Comparison of ENCODE assay signal across 24 cellular contexts in genomic region chr9:16499866-16500265, GRCh38.
DNase-seq lines count a peak whose midpoint lies in the region; ATAC-seq, FAIRE-seq and TF ChIP-seq lines count a peak whose summit lies in the region.
"Had no signal": no experiment of that assay in that cellular context is flagged by ENCODE, and none has a peak within 500 bp of the region (broad histone marks: within the 10 kb centered on the region; RNA-seq: fewer than 3 reads in every experiment).

No MANE protein-coding gene starts in this region.

- no peak overlapping the region for H3K9ac ChIP-seq in keratinocyte (ENCODE audit: control insufficient read depth, extremely low read depth, insufficient read depth, low read length)
- H3K9ac ChIP-seq: BLaER1 treated with 17β-estradiol and CSF1 and Interleukin-3, amounts not matched to agents 10 nM and 100 nM had no signal

- H3K79me2 ChIP-seq in ACC112 (ENCODE audit: control insufficient read depth, insufficient read depth, low read length, unreplicated experiment) (peaks cover 6% of the 10 kb centered on the region), keratinocyte (ENCODE audit: control insufficient read depth, insufficient read depth, low read length) (no peaks in the 10 kb centered on the region)

- no peaks in the 10 kb centered on the region for H4K20me1 ChIP-seq in keratinocyte (ENCODE audit: control insufficient read depth, extremely low read depth, insufficient read depth, low read length)
- H4K20me1 ChIP-seq: BLaER1 treated with 17β-estradiol and CSF1 and Interleukin-3, amounts not matched to agents 10 nM and 100 nM had no signal

- H3K27ac Mint-ChIP-seq in HFFc6 = peak overlapping the region; percentile 31
- H3K27ac Mint-ChIP-seq in stimulated activated naive CD8-positive, alpha-beta T cell treated with anti-CD3 and anti-CD28 coated beads, Interleukin-15, amount 100 ng/mL, for 72 hours = no peak overlapping the region
- H3K27ac Mint-ChIP-seq: CD8-positive, alpha-beta T cell had no signal

- peaks cover 14% of the 10 kb centered on the region; the same call in 1 of the 2 replicates for H3K36me3 Mint-ChIP-seq in HFFc6 (ENCODE audit: low read depth)
- H3K36me3 Mint-ChIP-seq: CD8-positive, alpha-beta T cell had no signal

- DNase-seq in HFFc6 = no peak
- DNase-seq in amniotic epithelial cell (ENCODE audit: low read depth) = peak; percentile 65
- DNase-seq in keratinocyte (ENCODE audit: low read depth, low spot score) = no peak
- DNase-seq in stimulated activated naive CD8-positive, alpha-beta T cell treated with anti-CD3 and anti-CD28 coated beads, Interleukin-15, amount 100 ng/mL, for 72 hours = no peak
- DNase-seq in activated T-cell treated with anti-CD3 and anti-CD28 coated beads, Interleukin-2, amount 50 U/mL, for 48 hours = no peak
- DNase-seq in COLO829 (ENCODE audit: low spot score) = no peak
- DNase-seq: CD8-positive, alpha-beta T cell; DND-41; H7; Kasumi-1; MV-4-11; NCI-H1436 treated with DMSO at 0.1 percent for 48 hours; NCI-H187 treated with DMSO at 0.1 percent for 48 hours; NCI-H2171 treated with DMSO at 0.1 percent for 48 hours; NCI-H524 treated with DMSO at 0.1 percent for 48 hours; NCI-H82; RPMI8226; SHP77 had no signal

- H3K4me3 Mint-ChIP-seq in HFFc6 = no peak overlapping the region
- no peak overlapping the region for H3K4me3 Mint-ChIP-seq in stimulated activated naive CD8-positive, alpha-beta T cell treated with anti-CD3 and anti-CD28 coated beads, Interleukin-15, amount 100 ng/mL, for 72 hours
- H3K4me3 Mint-ChIP-seq: CD8-positive, alpha-beta T cell had no signal

- dilution Hi-C loops in keratinocyte (cut with MboI; ENCODE audit: extremely low pct_ligation_motif_present, low sequenced_read_pairs) = no loop called here

- H3K27me3 Mint-ChIP-seq in HFFc6 (ENCODE audit: insufficient read depth) = peaks cover 2% of the 10 kb centered on the region; the same call in 1 of the 2 replicates
- no peaks in the 10 kb centered on the region for H3K27me3 Mint-ChIP-seq in stimulated activated naive CD8-positive, alpha-beta T cell treated with anti-CD3 and anti-CD28 coated beads, Interleukin-15, amount 100 ng/mL, for 72 hours

- H2AFZ ChIP-seq in ACC112 (ENCODE audit: low read length, unreplicated experiment) (no peak overlapping the region), keratinocyte (ENCODE audit: control insufficient read depth, low read length) (peak overlapping the region; percentile 60)

- no peak for ATAC-seq in HG02852 (IDR thresholded peaks at IDR 0.05; ENCODE audit: unreplicated experiment)
- no peak for ATAC-seq in stimulated activated naive CD8-positive, alpha-beta T cell treated with anti-CD3 and anti-CD28 coated beads, Interleukin-15, amount 100 ng/mL, for 72 hours
- ATAC-seq: CD8-positive, alpha-beta T cell; K562 had no signal

- H3K9me1 ChIP-seq in keratinocyte (ENCODE audit: control insufficient read depth, extremely low read depth, insufficient read depth, low read length) = no peaks in the 10 kb centered on the region

- peaks cover 55% of the 10 kb centered on the region for H3K4me1 Mint-ChIP-seq in HFFc6 (ENCODE audit: low read depth)
- H3K4me1 Mint-ChIP-seq in stimulated activated naive CD8-positive, alpha-beta T cell treated with anti-CD3 and anti-CD28 coated beads, Interleukin-15, amount 100 ng/mL, for 72 hours = no peaks in the 10 kb centered on the region

- no peaks in the 10 kb centered on the region for H3K36me3 ChIP-seq in ACC112 (ENCODE audit: insufficient read depth, low read length)
- no peaks in the 10 kb centered on the region for H3K36me3 ChIP-seq in keratinocyte (ENCODE audit: control insufficient read depth in 2 of 2, extremely low read depth in 1 of 2, insufficient read depth in 2 of 2, low read length in 2 of 2)
- H3K36me3 ChIP-seq: BLaER1 treated with 17β-estradiol and CSF1 and Interleukin-3, amounts not matched to agents 10 nM and 100 nM had no signal

- TF ChIP-seq CTCF in HFFc6 (IDR thresholded peaks at IDR 0.05) (no peak), keratinocyte (optimal IDR thresholded peaks at IDR 0.05 in 1 of 3, IDR thresholded peaks at IDR 0.05 in 1 of 3, conservative IDR thresholded peaks at IDR 0.05 in 1 of 3; ENCODE audit: extremely low read depth in 1 of 3, insufficient read depth in 2 of 3, low read length in 3 of 3) (no peak)

- H3K27ac ChIP-seq in ACC112 (ENCODE audit: low read depth, low read length) (peak overlapping the region; percentile 58; the same call in 1 of the 2 replicates), keratinocyte (ENCODE audit: control insufficient read depth, insufficient read depth, low read length) (peak overlapping the region; percentile 33)
- H3K27ac ChIP-seq: BLaER1 treated with 17β-estradiol and CSF1 and Interleukin-3, amounts not matched to agents 10 nM and 100 nM had no signal

- H3K4me1 ChIP-seq in ACC112 (ENCODE audit: control insufficient read depth, insufficient read depth, low read length, unreplicated experiment) (peaks cover 27% of the 10 kb centered on the region), keratinocyte (ENCODE audit: control insufficient read depth, extremely low read depth, insufficient read depth, low read length) (peaks cover 24% of the 10 kb centered on the region)

- H3K9me3 Mint-ChIP-seq in HFFc6 = no peaks in the 10 kb centered on the region
- peaks cover 0 to 5% of the 10 kb centered on the region in 2 donors for H3K9me3 Mint-ChIP-seq in stimulated activated naive CD8-positive, alpha-beta T cell treated with anti-CD3 and anti-CD28 coated beads, Interleukin-15, amount 100 ng/mL, for 72 hours

- H3K4me2 ChIP-seq in keratinocyte (ENCODE audit: control insufficient read depth, extremely low read depth, insufficient read depth, low read depth, low read length) = peak overlapping the region; percentile 29
- H3K4me2 ChIP-seq: BLaER1 treated with 17β-estradiol and CSF1 and Interleukin-3, amounts not matched to agents 10 nM and 100 nM had no signal

- H3K4me3 ChIP-seq in ACC112 (ENCODE audit: low read depth, low read length) (no peak overlapping the region), keratinocyte (ENCODE audit: control insufficient read depth in 2 of 3, extremely low read depth in 1 of 3, insufficient read depth in 2 of 3, low read depth in 1 of 3, low read length in 3 of 3) (no peak overlapping the region)
- H3K4me3 ChIP-seq: BLaER1 treated with 17β-estradiol and CSF1 and Interleukin-3, amounts not matched to agents 10 nM and 100 nM; K562 had no signal

- no peaks in the 10 kb centered on the region for H3K9me3 ChIP-seq in keratinocyte (ENCODE audit: control insufficient read depth, low read depth, low read length)
- H3K9me3 ChIP-seq: BLaER1 treated with 17β-estradiol and CSF1 and Interleukin-3, amounts not matched to agents 10 nM and 100 nM had no signal

- FAIRE-seq in keratinocyte (lab: Jason Lieb, UNC) = peak; percentile 71
- FAIRE-seq: GM12892, GM19239, K562 had no signal

- H3K27me3 ChIP-seq in ACC112 (ENCODE audit: insufficient read depth, low read length) (no peaks in the 10 kb centered on the region), keratinocyte (ENCODE audit: control insufficient read depth, extremely low read depth, insufficient read depth, low read length) (no peaks in the 10 kb centered on the region)
- H3K27me3 ChIP-seq: BLaER1 treated with 17β-estradiol and CSF1 and Interleukin-3, amounts not matched to agents 10 nM and 100 nM had no signal
